9 cellular contexts compared by ENCODE assay signal in the genomic region with DNA sequence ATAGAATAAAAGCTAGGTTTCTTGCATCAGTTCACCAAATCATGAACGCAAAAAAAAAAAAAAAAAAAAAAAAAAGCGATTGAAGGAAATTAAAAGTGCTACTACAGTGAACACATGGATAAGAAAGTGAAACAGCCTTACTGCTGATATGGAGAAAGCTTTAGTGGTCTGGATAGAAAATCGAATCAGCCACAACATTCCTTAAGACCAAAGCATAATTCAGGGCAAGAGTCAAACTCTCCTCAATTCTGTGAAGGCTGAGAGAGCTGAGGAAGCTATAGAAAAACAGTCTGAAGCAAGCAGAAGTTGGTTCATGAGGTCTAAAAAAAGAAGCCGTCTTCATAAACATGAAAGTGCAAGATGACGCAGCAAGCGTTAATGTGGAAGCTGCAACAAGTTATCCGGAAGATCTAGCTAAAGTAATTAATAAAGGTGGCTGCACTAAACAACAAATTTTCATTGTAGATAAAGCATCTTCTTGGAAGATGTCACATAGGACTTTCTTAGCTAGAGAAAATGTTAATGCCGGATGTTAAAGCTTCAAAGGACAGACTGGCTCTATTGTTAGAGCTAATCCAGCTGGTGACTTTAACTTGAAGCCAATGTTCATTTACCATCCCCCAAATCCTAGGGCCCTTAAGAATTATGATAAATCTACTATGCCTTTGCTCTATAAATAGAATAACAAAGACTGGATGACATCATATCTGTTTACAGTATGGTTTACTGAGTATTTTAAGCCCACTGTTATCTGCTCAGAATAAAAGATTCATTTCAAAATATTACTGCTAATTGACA. TPM values are rescaled to one million over a fixed set of nuclear protein-coding genes. Genes with fewer than 3 reads are reported as not detected.
A peak's percentile ranks its signal among the peaks of the same experiment; 100 is the strongest.
DNase-seq lines count a peak whose midpoint lies in the region; ATAC-seq and TF ChIP-seq lines count a peak whose summit lies in the region.
"Had no signal": no experiment of that assay in that cellular context is flagged by ENCODE, and none has a peak within 500 bp of the region (broad histone marks: within the 10 kb centered on the region; RNA-seq: fewer than 3 reads in every experiment).

No MANE protein-coding gene starts in this region.

- peaks cover 57% of the 10 kb centered on the region for H3K4me1 Mint-ChIP-seq in brain

- TF ChIP-seq CTCF in brain (conservative IDR thresholded peaks at IDR 0.05) = no peak

- peaks cover 0 to 2% (median 0%) of the 10 kb centered on the region in 5 experiments for H3K9me3 Mint-ChIP-seq in brain

- H3K27me3 Mint-ChIP-seq in brain = no peaks in the 10 kb centered on the region

- H3K27ac Mint-ChIP-seq in brain = peak overlapping the region in 1 of 5 experiments; percentile 53

- H3K4me3 Mint-ChIP-seq in brain = peak overlapping the region in 4 of 5 experiments; percentile 15 to 36 (median 22)

- H3K36me3 Mint-ChIP-seq in brain = peaks cover under 1% of the 10 kb centered on the region

- DNase-seq in EH (ENCODE audit: low read depth) (peak; percentile 70), myocyte (ENCODE audit: low read depth) (peak; percentile 47), HuH-7.5 (ENCODE audit: low spot score) (no peak), epidermal melanocyte (ENCODE audit: insufficient read length, low spot score) (no peak), SK-N-DZ (ENCODE audit: low spot score) (no peak)
- DNase-seq in central memory CD4-positive, alpha-beta T cell = no peak
- DNase-seq: thyroid gland had no signal

- ATAC-seq in HG03432 (IDR thresholded peaks at IDR 0.05; ENCODE audit: unreplicated experiment) = peak; percentile 55

RNA-seq across cellular contexts. Expression of gene P3H2, which starts 19.2 kb away (rescaled TPM):
- 1.0 TPM for polyA plus RNA-seq in brain (ENCODE audit: insufficient read depth, low read depth, low replicate concordance)
- total RNA-seq in myocyte = 24.2 and 54.8 TPM in 2 replicates
- 10.2 TPM for polyA plus RNA-seq in myocyte (2012)
- polyA plus RNA-seq in SK-N-DZ (2014; cell fraction: cytosol; rRNA removed) = 1.1 and 1.9 TPM in 2 replicates
- polyA plus RNA-seq in SK-N-DZ (2014; cell fraction: nucleus; rRNA removed) = 0.74 and 5.1 TPM in 2 replicates

Comparison
In these comparisons a context has a peak if more than half of its experiments do, and no peak if none do; other contexts are left out.
1. DNase-seq: peak in EH (single experiment) and myocyte (single experiment); none in central memory CD4-positive, alpha-beta T cell (single experiment), HuH-7.5 (single experiment), epidermal melanocyte (single experiment) and SK-N-DZ (single experiment).